24 cellular contexts compared by ENCODE assay signal in genomic region chr2:5877360-5877759, GRCh38.
"Had no signal": no experiment of that assay in that cellular context is flagged by ENCODE, and none has a peak within 500 bp of the region (broad histone marks: within the 10 kb centered on the region; RNA-seq: fewer than 3 reads in every experiment).

No MANE protein-coding gene starts in this region.

- H3K27ac ChIP-seq: adrenal gland, ascending aorta, cardiac muscle cell, epithelial cell of prostate, heart right ventricle, left lung, prostate gland, upper lobe of right lung had no signal

- DNase-seq: activated CD4-positive, alpha-beta T cell treated with anti-CD3 and anti-CD28 coated beads for 1 hour; activated CD4-positive, alpha-beta T cell treated with anti-CD3 and anti-CD28 coated beads, Interleukin-2, amount 50 U/mL, for 1 hour; activated CD8-positive, alpha-beta T cell treated with anti-CD3 and anti-CD28 coated beads, Interleukin-2, amount 10 ng/mL, durations not matched to agents 7 days and 5 days; activated gamma-delta T cell treated with Interleukin-2 at 50 U/mL for 16 hours; activated T-cell treated with anti-CD3 and anti-CD28 coated beads, Interleukin-2, amount 50 U/mL, for 1 hour; adrenal gland; cortex of kidney; endodermal cell; heart right ventricle; kidney; left lung; naive thymus-derived CD8-positive, alpha-beta T cell; stimulated activated CD4-positive, alpha-beta T cell treated with anti-CD3 and anti-CD28 coated beads, Interleukin-4, amount 100 ng/mL, for 24 hours; stimulated activated naive CD4-positive, alpha-beta T cell treated with Interleukin-2 at 50 U/mL for 16 hours; T-cell; upper lobe of right lung had no signal

- H3K4me3 ChIP-seq: adrenal gland, ascending aorta, cardiac muscle cell, heart right ventricle, left lung, lung, prostate gland, upper lobe of right lung had no signal

- FAIRE-seq: kidney, TTC549 had no signal

- H3K36me3 ChIP-seq: adrenal gland, ascending aorta, cardiac muscle cell, heart right ventricle, left lung, prostate gland, upper lobe of right lung had no signal

- H3K4me3 Mint-ChIP-seq: activated CD8-positive, alpha-beta T cell treated with anti-CD3 and anti-CD28 coated beads, Interleukin-2, amount 10 ng/mL, durations not matched to agents 7 days and 5 days; endodermal cell; naive thymus-derived CD8-positive, alpha-beta T cell; T-cell; T-helper 2 cell treated with Interferon-gamma antibody and Interleukin-4, amounts not matched to agents 5 μg/mL and 100 μg/mL, for 36 hours had no signal

- H3K27me3 ChIP-seq: adrenal gland, ascending aorta, cardiac muscle cell, heart right ventricle, left lung, upper lobe of right lung had no signal

- H3K9me3 ChIP-seq: adrenal gland, ascending aorta, prostate gland, upper lobe of right lung had no signal

- H3K36me3 Mint-ChIP-seq: naive thymus-derived CD8-positive, alpha-beta T cell; T-cell had no signal

- H3K4me1 ChIP-seq: adrenal gland, ascending aorta, heart right ventricle, left lung, prostate gland, upper lobe of right lung had no signal

- H3K4me1 Mint-ChIP-seq: endodermal cell; naive thymus-derived CD8-positive, alpha-beta T cell; T-cell had no signal

- H3K27ac Mint-ChIP-seq: activated CD8-positive, alpha-beta T cell treated with anti-CD3 and anti-CD28 coated beads, Interleukin-2, amount 10 ng/mL, durations not matched to agents 7 days and 5 days; activated naive CD4-positive, alpha-beta T cell treated with anti-CD3 and anti-CD28 coated beads, Interleukin-2, amount 50 U/mL, for 72 hours; endodermal cell; naive thymus-derived CD8-positive, alpha-beta T cell; T-cell; T-helper 2 cell treated with Interferon-gamma antibody and Interleukin-4, amounts not matched to agents 5 μg/mL and 100 μg/mL, for 36 hours had no signal
